Comparison of ENCODE assay signal across 16 cellular contexts in genomic region chr7:70678621-70679251, GRCh38.
DNase-seq lines count a peak whose midpoint lies in the region; ATAC-seq and TF ChIP-seq lines count a peak whose summit lies in the region.
"Had no signal": no experiment of that assay in that cellular context is flagged by ENCODE, and none has a peak within 500 bp of the region (broad histone marks: within the 10 kb centered on the region; RNA-seq: fewer than 3 reads in every experiment).

No MANE protein-coding gene starts in this region.

- DNase-seq in EH (ENCODE audit: low read depth) = peak; percentile 65
- peak; percentile 92 for DNase-seq in MV-4-11 (lab: John Stamatoyannopoulos, UW)
- peak; percentile 90 for DNase-seq in astrocyte of the hippocampus (ENCODE audit: low read depth, low spot score)
- no peak for DNase-seq in natural killer cell
- no peak for DNase-seq in activated naive CD4-positive, alpha-beta T cell (lab: John Stamatoyannopoulos, UW)
- no peak for DNase-seq in NCI-H2227 (lab: John Stamatoyannopoulos, UW; ENCODE audit: unreplicated experiment)
- DNase-seq in Kasumi-1 (lab: John Stamatoyannopoulos, UW) = no peak
- no peak for DNase-seq in HAP-1 (ENCODE audit: low spot score in 2 of 2)
- DNase-seq: activated CD4-positive, alpha-beta T cell treated with anti-CD3 and anti-CD28 coated beads, Interleukin-2, amount 50 U/mL, for 48 hours; DMS79 treated with DMSO at 0.1 percent for 48 hours; hypothalamus; mucosa of descending colon; NCI-H1417; NCI-H69; testis had no signal

- TF ChIP-seq CTCF in natural killer cell (IDR thresholded peaks at IDR 0.05) = no peak

- H3K27me3 Mint-ChIP-seq in natural killer cell (ENCODE audit: low read depth in 2 of 2) = no peaks in the 10 kb centered on the region

- H3K27me3 ChIP-seq in HAP-1 (ENCODE audit: low read depth) = no peaks in the 10 kb centered on the region; the same call in 1 of the 2 replicates
- H3K27me3 ChIP-seq: adrenal gland, testis had no signal

- no peaks in the 10 kb centered on the region for H3K36me3 Mint-ChIP-seq in natural killer cell

- H3K4me3 ChIP-seq in HAP-1 = no peak overlapping the region
- H3K4me3 ChIP-seq: adrenal gland, mucosa of descending colon, testis had no signal

- peaks cover 70 to 84% of the 10 kb centered on the region in 2 donors for H3K4me1 Mint-ChIP-seq in natural killer cell

- H3K9me3 Mint-ChIP-seq in natural killer cell = no peaks in the 10 kb centered on the region

- in situ Hi-C loops in HAP-1 (cut with MboI; ENCODE audit: low sequenced_read_pairs) = no loop called here

- peak overlapping the region; percentile 89 to 95 for H3K27ac Mint-ChIP-seq in natural killer cell

- peak in 1 of 3 donors; percentile 15 for ATAC-seq in natural killer cell
- ATAC-seq: mucosa of descending colon had no signal

- H3K9me3 ChIP-seq in HAP-1 = no peaks in the 10 kb centered on the region
- H3K9me3 ChIP-seq: adrenal gland, mucosa of descending colon, testis had no signal

- intact Hi-C loops in natural killer cell (cut with micrococcal nuclease) = loop anchor here (1.0 to 2.0 kb wide), 3 partner anchors 16 to 30 kb away; no protein-coding TSS in a partner anchor

- peak overlapping the region; percentile 85 for H3K4me3 Mint-ChIP-seq in natural killer cell

- H3K36me3 ChIP-seq in HAP-1 (replicated peaks) = no peaks in the 10 kb centered on the region
- H3K36me3 ChIP-seq: adrenal gland had no signal

- H3K4me1 ChIP-seq in HAP-1 = peaks cover 10% of the 10 kb centered on the region
- H3K4me1 ChIP-seq: adrenal gland, testis had no signal

Comparison
In these comparisons a context has a peak if more than half of its experiments do, and no peak if none do; other contexts are left out.
1. DNase-seq: peak in EH (single experiment), MV-4-11 (single experiment) and astrocyte of the hippocampus (single experiment); none in natural killer cell (single experiment), activated naive CD4-positive, alpha-beta T cell (0 of 4), NCI-H2227 (single experiment), Kasumi-1 (0 of 2) and HAP-1 (0 of 2).